ENCODE assay signal across 8 cellular contexts in the genomic region with DNA sequence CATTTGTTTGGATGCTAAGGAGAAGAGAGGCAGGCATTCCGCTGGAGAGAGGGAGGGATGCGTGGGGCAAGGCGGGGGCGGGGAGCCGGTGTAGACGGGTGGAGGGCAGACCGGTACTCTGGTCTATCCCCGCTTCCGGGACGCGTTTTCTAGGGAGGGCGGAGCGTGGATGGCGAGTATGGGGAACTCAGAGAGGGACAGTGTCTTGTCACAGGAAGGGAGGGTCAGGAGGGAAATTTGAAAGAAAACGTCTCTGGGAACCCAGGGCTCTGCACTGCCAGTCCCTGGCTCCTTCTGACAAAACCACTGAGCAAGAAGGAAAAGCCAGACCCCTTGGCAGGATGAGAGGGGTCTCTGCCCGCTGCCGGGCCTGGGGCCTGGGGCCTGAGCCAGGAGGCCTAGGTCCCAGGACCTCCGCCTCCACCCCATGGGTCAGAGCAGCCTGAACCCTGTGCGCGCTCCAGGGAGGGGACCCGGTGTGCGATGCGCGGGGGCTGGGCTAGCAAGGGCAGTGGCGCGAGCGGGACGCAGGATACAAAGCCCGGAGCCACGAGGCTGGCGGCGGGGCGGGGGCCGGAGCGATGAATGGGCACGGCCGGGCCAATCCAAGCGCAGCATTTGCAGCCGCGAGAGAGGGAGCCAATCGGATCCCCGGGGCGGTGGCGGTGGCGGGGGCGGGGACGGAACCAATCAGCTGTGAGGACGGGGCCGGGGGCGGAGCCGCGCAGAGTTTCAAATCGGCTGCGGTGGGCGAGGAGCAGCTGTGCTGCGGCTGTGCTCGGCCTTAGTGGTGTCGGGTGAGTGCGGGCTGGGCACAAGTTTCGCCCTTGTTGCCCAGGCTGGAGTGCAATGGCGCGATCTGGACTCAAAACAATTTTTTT. TPM values are rescaled to one million over a fixed set of nuclear protein-coding genes. Genes with fewer than 3 reads are reported as not detected.
A peak's percentile ranks its signal among the peaks of the same experiment; 100 is the strongest.
DNase-seq lines count a peak whose midpoint lies in the region; ATAC-seq and TF ChIP-seq lines count a peak whose summit lies in the region.

Gene PIMREG (plus strand): TSS at position 764 of the 881 bp plus-strand sequence. CDS start 656 bp downstream, outside the sequence.

- TF ChIP-seq CTCF in dorsolateral prefrontal cortex (IDR thresholded peaks at IDR 0.05 in 54 of 56, conservative IDR thresholded peaks at IDR 0.05 in 2 of 56; ENCODE audit: low read depth in 1 of 56, partially characterized antibody in 56 of 56) (peak in 4 of 56 donors; percentile 10 to 29 (median 20)), lower leg skin (IDR thresholded peaks at IDR 0.05) (no peak)

- 0 to 1% methylated on average over 39 to 42 of the region's 62 CpGs for WGBS in lower leg skin, 2 donors

- peak within 1 kb of the TSS in 32 of 59 donors; percentile 2 to 79 (median 58) for H3K27ac ChIP-seq in dorsolateral prefrontal cortex

- H3K27me3 ChIP-seq in dorsolateral prefrontal cortex, result no peaks in the 10 kb centered on the region

- intact Hi-C loops in dorsolateral prefrontal cortex (cut with DNase I), result loop anchor here in 1 of 2 donors (10.0 kb wide), 1 partner anchor 959 kb away; the partner anchor contains the start of genes DERL2 and MIS12
- intact Hi-C loops in lower leg skin (cut with DNase I; ENCODE audit: low total_unique reads), result no loop called here

- DNase-seq in AG20443 (ENCODE audit: low spot score), result peak; percentile 99
- DNase-seq in NCI-H524 (lab: John Stamatoyannopoulos, UW), result peak; percentile 89 to 92
- DNase-seq in activated CD4-positive, alpha-beta T cell treated with anti-CD3 and anti-CD28 coated beads, Interleukin-2, amount 50 U/mL, for 4 hours, result peak; percentile 94 to 95
- peak; percentile 92 to 97 (median 96) for DNase-seq in dorsolateral prefrontal cortex
- DNase-seq in lower leg skin (ENCODE audit: low spot score in 2 of 2), result peak; percentile 93 to 99
- DNase-seq in stimulated activated CD4-positive, alpha-beta T cell treated with anti-CD3 and anti-CD28 coated beads, Interleukin-4, amount 100 ng/mL, for 24 hours, result peak; percentile 95

- peak; percentile 58 for ATAC-seq in HG03378 (IDR thresholded peaks at IDR 0.05; ENCODE audit: unreplicated experiment)

- H3K4me3 ChIP-seq in dorsolateral prefrontal cortex (peak within 1 kb of the TSS; percentile 51 to 98 (median 72)), lower leg skin (ENCODE audit: low read depth, poor library complexity, severe bottlenecking) (peak within 1 kb of the TSS; percentile 45)

- peak; percentile 82 for TF ChIP-seq POLR2A in GM19099 (IDR thresholded peaks at IDR 0.05; ENCODE audit: extremely low read depth, insufficient read length, low read depth)
- TF ChIP-seq POLR2A in lower leg skin (IDR thresholded peaks at IDR 0.05), result no peak

RNA-seq across cellular contexts. Expression of gene PIMREG, which starts in this region (rescaled TPM):
- total RNA-seq in dorsolateral prefrontal cortex (1 to 10 TPM in 3 of 120 experiments, under 1 TPM in 9, not detected in 108; 0.35 to 1.1 (median 0.56) TPM), lower leg skin (1 to 10 TPM in 1 of 4 donors, under 1 TPM in 3; 0.21 to 2.8 (median 0.84) TPM)

Comparison
In these comparisons a context has a peak if more than half of its experiments do, and no peak if none do; other contexts are left out.
1. Peak in every context shown above with its lines: DNase-seq, ATAC-seq, H3K4me3 ChIP-seq and H3K27ac ChIP-seq.